In genomic region chr9:94794768-94795167, GRCh38 we compare ENCODE assay signal across 17 cellular contexts.
DNase-seq lines count a peak whose midpoint lies in the region; ATAC-seq, FAIRE-seq and TF ChIP-seq lines count a peak whose summit lies in the region.
"Had no signal": no experiment of that assay in that cellular context is flagged by ENCODE, and none has a peak within 500 bp of the region (broad histone marks: within the 10 kb centered on the region; RNA-seq: fewer than 3 reads in every experiment).

No MANE protein-coding gene starts in this region.

- H3K9me2 ChIP-seq in OCI-LY1 (ENCODE audit: low read depth, low read length) = no peaks in the 10 kb centered on the region

- H3K79me2 ChIP-seq in OCI-LY1 (ENCODE audit: insufficient read depth, low read length) (no peaks in the 10 kb centered on the region), K562 (ENCODE audit: control insufficient read depth, insufficient read depth, low read length) (no peaks in the 10 kb centered on the region)

- H3K36me3 ChIP-seq in OCI-LY1 (ENCODE audit: insufficient read depth, low read length) (peaks cover 31% of the 10 kb centered on the region), K562 (ENCODE audit: control insufficient read depth, insufficient read depth, low read length) (no peaks in the 10 kb centered on the region), HAP-1 (replicated peaks) (no peaks in the 10 kb centered on the region; the same call in 1 of the 2 replicates)

- no peaks in the 10 kb centered on the region for H3K9me1 ChIP-seq in K562 (ENCODE audit: control insufficient read depth, insufficient read depth, low read length)

- intact Hi-C loops in K562 (cut with micrococcal nuclease) = no loop called here

- H3K4me3 ChIP-seq in HL-60 (replicated peaks; ENCODE audit: insufficient read depth, low read length) = no peak overlapping the region
- no peak overlapping the region for H3K4me3 ChIP-seq in OCI-LY1 (ENCODE audit: low read depth, low read length, poor library complexity, severe bottlenecking)
- no peak overlapping the region for H3K4me3 ChIP-seq in K562
- no peak overlapping the region for H3K4me3 ChIP-seq in HAP-1
- H3K4me3 ChIP-seq: GM12878, GM23338 had no signal

- H3K27ac ChIP-seq in HL-60 (replicated peaks) = 0 out of 2 replicates have a peak overlapping the region, but pooled peaks have one; percentile 10
- H3K27ac ChIP-seq in OCI-LY1 (ENCODE audit: low read depth, low read length, poor library complexity, severe bottlenecking) = peak overlapping the region; percentile 99
- no peak overlapping the region for H3K27ac ChIP-seq in K562 (ENCODE audit: extremely low read depth, low read depth, low read length)

- peaks cover 57% of the 10 kb centered on the region for H3K4me1 ChIP-seq in OCI-LY1 (ENCODE audit: insufficient read depth, low read length, severe bottlenecking)
- H3K4me1 ChIP-seq in K562 (replicated peaks in 1 of 2; ENCODE audit: control insufficient read depth in 2 of 2, insufficient read depth in 2 of 2, low read length in 2 of 2) = no peaks in the 10 kb centered on the region
- H3K4me1 ChIP-seq in HAP-1 = peaks cover 4% of the 10 kb centered on the region

- TF ChIP-seq POLR2A in K562 (conservative IDR thresholded peaks at IDR 0.05) = no peak

- no TSS peak for BruUV-seq in K562 (replicated peaks; lab: Mats Ljungman, UMichigan)

- ATAC-seq in K562 = no peak
- ATAC-seq: GM12878, GM23338 had no signal

- H3K9me3 ChIP-seq in OCI-LY1 (ENCODE audit: low read length) (no peaks in the 10 kb centered on the region), K562 (replicated peaks; ENCODE audit: control insufficient read depth, insufficient read depth, low read depth, low read length) (no peaks in the 10 kb centered on the region), HAP-1 (no peaks in the 10 kb centered on the region)

- CTCF ChIA-PET in K562 (lab: Yijun Ruan, JAX; ENCODE audit: low intra/inter-chr PET ratio) = interaction anchor here (0.6 kb wide), 1 partner anchor 124 kb away, joined by 3 read pairs; no protein-coding TSS in a partner anchor

- H2AFZ ChIP-seq in OCI-LY1 (ENCODE audit: low read length) (no peak overlapping the region), K562 (ENCODE audit: low read depth, low read length) (no peak overlapping the region)
- H2AFZ ChIP-seq: GM23338 had no signal

- no peak for TF ChIP-seq RAD21 in K562 (CRISPR knock-in tag; conservative IDR thresholded peaks at IDR 0.05 in 1 of 2, IDR thresholded peaks at IDR 0.05 in 1 of 2)

- no peak overlapping the region; the same call in 1 of the 2 replicates for H3K9ac ChIP-seq in OCI-LY1 (ENCODE audit: low read length)
- H3K9ac ChIP-seq in K562 (ENCODE audit: insufficient read depth in 1 of 2, low read depth in 2 of 2, low read length in 2 of 2) = no peak overlapping the region

- H3K4me2 ChIP-seq in OCI-LY1 (ENCODE audit: low read length) (no peak overlapping the region), K562 (ENCODE audit: insufficient read depth, low read length) (no peak overlapping the region)
- H3K4me2 ChIP-seq: GM23338 had no signal

- DNase-seq in HL-60 (ENCODE audit: low read depth in 1 of 2, low spot score in 1 of 2) = no peak
- no peak for DNase-seq in K562 (ENCODE audit: extremely low read depth in 1 of 4, low spot score in 3 of 4)
- DNase-seq in MV-4-11 (lab: John Stamatoyannopoulos, UW) = no peak
- DNase-seq in HAP-1 (ENCODE audit: low spot score in 2 of 2) = no peak
- no peak for DNase-seq in dermis blood vessel endothelial cell
- DNase-seq: CD4-positive, alpha-beta T cell; CD8-positive, alpha-beta memory T cell; DMS 273 treated with DMSO at 0.1 percent for 48 hours; DMS79; EL; GDM1; H9; HFFc6 had no signal

- no peaks in the 10 kb centered on the region for H4K20me1 ChIP-seq in OCI-LY1 (ENCODE audit: insufficient read depth, low read length)
- no peaks in the 10 kb centered on the region for H4K20me1 ChIP-seq in K562 (replicated peaks; ENCODE audit: control insufficient read depth, insufficient read depth, low read length)

- TF ChIP-seq EP300 in K562 (IDR thresholded peaks at IDR 0.05; ENCODE audit: low read length) = no peak

- POLR2A ChIA-PET in K562 (lab: Yijun Ruan, JAX) = no interaction called here

- no peak for TF ChIP-seq CTCF in HL-60 (IDR thresholded peaks at IDR 0.05; ENCODE audit: insufficient read depth, low read length)
- TF ChIP-seq CTCF in OCI-LY1 (IDR thresholded peaks at IDR 0.05; ENCODE audit: low read length) = no peak
- TF ChIP-seq CTCF in K562 (IDR thresholded peaks at IDR 0.05 in 2 of 3, conservative IDR thresholded peaks at IDR 0.05 in 1 of 3; ENCODE audit: insufficient read depth in 2 of 3, low read depth in 1 of 3, low read length in 3 of 3) = no peak

- in situ Hi-C loops in K562 (cut with MboI) (no loop called here), HAP-1 (cut with MboI; ENCODE audit: low sequenced_read_pairs) (no loop called here)

- H3F3A ChIP-seq in OCI-LY1 (ENCODE audit: insufficient read depth, low read length) = no peaks in the 10 kb centered on the region

- no peak for FAIRE-seq in K562 (lab: Jason Lieb, UNC)
- FAIRE-seq: D721Med, GM12878 had no signal

- no peaks in the 10 kb centered on the region for H3K27me3 ChIP-seq in HL-60 (ENCODE audit: insufficient read depth, poor library complexity, severe bottlenecking)
- H3K27me3 ChIP-seq in OCI-LY1 (ENCODE audit: insufficient read depth, low read length) = no peaks in the 10 kb centered on the region
- H3K27me3 ChIP-seq in K562 (ENCODE audit: control insufficient read depth in 2 of 2, insufficient read depth in 2 of 2, low read length in 2 of 2) = no peaks in the 10 kb centered on the region
- no peaks in the 10 kb centered on the region for H3K27me3 ChIP-seq in HAP-1 (ENCODE audit: low read depth)

TF ChIP-seq in K562, 482 proteins besides CTCF, POLR2A, EP300 and RAD21:
- TF ChIP-seq YY1 (IDR thresholded peaks at IDR 0.05; ENCODE audit: borderline replicate concordance in 1 of 3, control insufficient read depth in 1 of 3, extremely low read depth in 1 of 3, insufficient read depth in 3 of 3, insufficient read length in 1 of 3, insufficient replicate concordance in 2 of 3, low read depth in 1 of 3, low read length in 2 of 3) (no peak), ZNF12 (CRISPR knock-in tag; IDR thresholded peaks at IDR 0.05) (peak; percentile 64; the same call in 1 of the 2 replicates)
